In the genomic region with DNA sequence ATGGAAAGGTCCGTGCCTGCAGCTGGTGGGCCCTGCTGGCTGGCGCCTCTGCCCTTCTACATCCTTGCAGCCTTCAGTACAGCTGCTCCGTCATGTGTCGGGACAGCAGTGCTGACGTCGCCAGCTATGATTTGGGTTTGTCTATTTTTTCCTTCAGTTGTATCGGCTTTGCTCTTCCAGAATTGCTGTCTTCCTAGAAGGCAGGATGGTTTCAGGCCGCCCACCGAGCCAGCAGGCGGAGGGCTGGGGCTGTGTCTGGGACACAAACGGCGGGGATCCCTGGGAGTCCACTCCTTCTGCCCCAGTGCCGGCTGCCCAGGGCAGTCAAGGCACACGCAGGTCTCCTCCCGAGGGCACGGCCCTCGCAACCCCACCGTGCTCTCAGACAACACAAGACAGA, we compare ENCODE assay signal across 16 cellular contexts. TPM values are rescaled to one million over a fixed set of nuclear protein-coding genes. Genes with fewer than 3 reads are reported as not detected.
"Had no signal": no experiment of that assay in that cellular context is flagged by ENCODE, and none has a peak within 500 bp of the region (broad histone marks: within the 10 kb centered on the region; RNA-seq: fewer than 3 reads in every experiment).

No MANE protein-coding gene starts in this region.

- DNase-seq: activated CD4-positive, alpha-beta T cell treated with anti-CD3 and anti-CD28 coated beads, Interleukin-2, amount 50 U/mL, for 1 hour; activated CD4-positive, CD25-positive, alpha-beta regulatory T cell; activated naive CD4-positive, alpha-beta T cell; activated naive CD8-positive, alpha-beta T cell treated with anti-CD3 and anti-CD28 coated beads, Interleukin-2, amount 50 U/mL, for 24 hours; activated T-cell treated with anti-CD3 and anti-CD28 coated beads for 4 hours; anterior cingulate cortex; cortex of kidney; gastrocnemius medialis; SIG-M5; stimulated activated CD4-positive, alpha-beta T cell treated with anti-CD3 and anti-CD28 coated beads, Interleukin-2, amount 100 ng/mL, for 48 hours; stomach; T1000 had no signal

- ATAC-seq: activated naive CD8-positive, alpha-beta T cell treated with anti-CD3 and anti-CD28 coated beads, Interleukin-2, amount 50 U/mL, for 24 hours; gastrocnemius medialis; heart left ventricle had no signal

- H3K27ac Mint-ChIP-seq: activated naive CD8-positive, alpha-beta T cell treated with anti-CD3 and anti-CD28 coated beads, Interleukin-2, amount 50 U/mL, for 24 hours; progenitor cell of endocrine pancreas; type B pancreatic cell had no signal

- H3K27me3 Mint-ChIP-seq: activated naive CD8-positive, alpha-beta T cell treated with anti-CD3 and anti-CD28 coated beads, Interleukin-2, amount 50 U/mL, for 24 hours; progenitor cell of endocrine pancreas; type B pancreatic cell had no signal

- H3K4me3 Mint-ChIP-seq: activated naive CD8-positive, alpha-beta T cell treated with anti-CD3 and anti-CD28 coated beads, Interleukin-2, amount 50 U/mL, for 24 hours; type B pancreatic cell had no signal

RNA-seq across cellular contexts. Expression of gene CPLX1, which starts 32.2 kb away (rescaled TPM):
- total RNA-seq: skeletal muscle tissue had no signal
